ENCODE assay signal across 1 cellular context in the genomic region with DNA sequence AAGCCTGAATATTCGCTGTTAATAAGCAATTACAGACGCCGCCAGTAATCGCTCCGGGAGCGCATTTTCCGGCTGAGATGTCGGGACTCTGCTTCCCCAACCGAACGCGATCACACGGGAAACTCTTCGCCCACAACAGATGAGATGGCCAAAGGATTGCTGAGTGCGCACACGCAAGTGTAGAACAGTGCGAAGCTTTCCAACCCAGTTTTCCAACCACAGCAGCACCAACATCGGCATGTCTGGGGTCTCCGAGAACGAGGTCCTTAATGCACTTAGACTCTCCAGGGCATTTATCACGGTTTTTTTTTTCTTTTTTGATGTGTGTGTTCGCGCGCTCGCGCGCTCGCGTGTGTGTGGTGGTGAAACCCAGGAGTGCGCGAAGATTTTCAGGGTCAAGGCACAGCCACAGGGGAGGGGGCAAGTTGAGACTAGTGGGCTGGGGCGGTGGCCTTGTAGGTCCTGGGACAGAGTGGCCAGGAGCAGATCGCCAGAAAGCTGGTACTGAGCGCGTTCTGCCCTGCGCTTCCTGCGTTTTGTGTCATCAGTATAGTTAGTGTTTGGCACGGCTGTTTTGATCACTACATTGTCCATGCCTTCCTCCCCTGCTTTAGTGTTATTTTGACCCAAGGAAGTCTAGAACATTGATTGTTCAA.
TF ChIP-seq lines count a peak whose summit lies in the region.

No MANE protein-coding gene starts in this region.

TF ChIP-seq in H1, 55 proteins besides CTCF, POLR2A, EP300 and RAD21 (continued from another document):
- TF ChIP-seq EZH2 (IDR thresholded peaks at IDR 0.05; ENCODE audit: low read depth, low read length, severe bottlenecking) (peak; percentile 99), CEBPB (IDR thresholded peaks at IDR 0.05; ENCODE audit: low read depth, low read length) (no peak), MAFK (IDR thresholded peaks at IDR 0.05; ENCODE audit: low read depth, low read length) (no peak), SUZ12 (IDR thresholded peaks at IDR 0.05; ENCODE audit: low read length) (peak; percentile 99), PHF8 (conservative IDR thresholded peaks at IDR 0.05; ENCODE audit: low read depth, low read length) (no peak), CTBP2 (IDR thresholded peaks at IDR 0.05; ENCODE audit: borderline replicate concordance, insufficient read depth, insufficient read length, low read length) (no peak), RXRA (IDR thresholded peaks at IDR 0.05; ENCODE audit: insufficient read depth, low read depth, low read length) (no peak), CBX5 (IDR thresholded peaks at IDR 0.05; ENCODE audit: low read depth, low read length) (no peak), RFX5 (IDR thresholded peaks at IDR 0.05; ENCODE audit: borderline replicate concordance, low read depth, low read length) (no peak)
TF ChIP-seq in H1: peak in this region for 3.
